27 cellular contexts compared by ENCODE assay signal in genomic region chr3:94568041-94568440, GRCh38.
"Had no signal": no experiment of that assay in that cellular context is flagged by ENCODE, and none has a peak within 500 bp of the region (broad histone marks: within the 10 kb centered on the region; RNA-seq: fewer than 3 reads in every experiment).

No MANE protein-coding gene starts in this region.

- H3K9me3 ChIP-seq: stomach, suprapubic skin, testis, thoracic aorta, thyroid gland, tibial artery, tibial nerve, transverse colon, upper lobe of right lung, uterus, vagina had no signal

- H3K36me3 ChIP-seq: stomach, suprapubic skin, thoracic aorta, thyroid gland, tibial artery, tibial nerve, transverse colon, upper lobe of left lung, upper lobe of right lung, uterus, vagina had no signal

- DNase-seq: stimulated activated CD4-positive, alpha-beta T cell treated with anti-CD3 and anti-CD28 coated beads, Interleukin-2, amount 100 ng/mL, for 48 hours; stimulated activated CD4-positive, alpha-beta T cell treated with anti-CD3 and anti-CD28 coated beads, Interleukin-4, amount 100 ng/mL, for 1 hour; stimulated activated CD4-positive, alpha-beta T cell treated with anti-CD3 and anti-CD28 coated beads, Interleukin-4, amount 100 ng/mL, for 24 hours; stimulated activated CD4-positive, alpha-beta T cell treated with anti-CD3 and anti-CD28 coated beads, Interleukin-4, amount 100 ng/mL, for 4 hours; stimulated activated CD8-positive, alpha-beta memory T cell treated with anti-CD3 and anti-CD28 coated beads, Interleukin-4, amount 100 ng/mL, for 48 hours; stimulated activated naive B cell treated with anti-CD40 and anti-IgM and Interleukin-4, amounts not matched to agents 10 μg/mL and 1 μg/mL and 100 μg/mL, for 72 hours; stimulated activated naive CD4-positive, alpha-beta T cell; stimulated activated naive CD4-positive, alpha-beta T cell treated with Interleukin-2 at 50 U/mL for 16 hours; stimulated activated naive CD8-positive, alpha-beta T cell treated with anti-CD3 and anti-CD28 coated beads, Interleukin-15, amount 100 ng/mL, for 72 hours; stimulated activated naive CD8-positive, alpha-beta T cell treated with anti-CD3 and anti-CD28 coated beads, Interleukin-15, Interleukin-2, amounts not matched to agents 100 U/mL and 50 U/mL, for 24 hours; stomach; substantia nigra; testis; thyroid gland; tibial artery; transverse colon; trophoblast cell; upper lobe of left lung; upper lobe of right lung; uterus had no signal

- FAIRE-seq: urothelium cell line had no signal

- H3K27me3 ChIP-seq: stomach, suprapubic skin, testis, thyroid gland, tibial artery, tibial nerve, transverse colon, upper lobe of left lung, upper lobe of right lung, uterus, vagina had no signal

- H3K27ac ChIP-seq: stomach, suprapubic skin, testis, thoracic aorta, thyroid gland, tibial artery, tibial nerve, transverse colon, upper lobe of left lung, upper lobe of right lung, uterus, vagina had no signal

- ATAC-seq: stimulated activated effector memory CD8-positive, alpha-beta T cell treated with anti-CD3 and anti-CD28 coated beads, Interleukin-12 subunit alpha, Interleukin-12 subunit beta, amount 100 ng/mL, for 72 hours; stimulated activated memory B cell treated with anti-CD40 and anti-IgM and Interleukin-4, amounts not matched to agents 10 μg/mL and 1 μg/mL and 100 μg/mL, for 72 hours; stimulated activated naive B cell treated with anti-CD40 and anti-IgM and Interleukin-4, amounts not matched to agents 10 μg/mL and 1 μg/mL and 100 μg/mL, for 72 hours; stimulated activated naive CD8-positive, alpha-beta T cell treated with anti-CD3 and anti-CD28 coated beads, Interleukin-15, amount 100 ng/mL, for 72 hours; stimulated activated naive CD8-positive, alpha-beta T cell treated with anti-CD3 and anti-CD28 coated beads, Interleukin-15, Interleukin-2, amounts not matched to agents 100 U/mL and 50 U/mL, for 24 hours; upper lobe of right lung had no signal

- H3K4me1 ChIP-seq: stomach, suprapubic skin, testis, thyroid gland, tibial artery, tibial nerve, transverse colon, upper lobe of left lung, upper lobe of right lung, uterus, vagina had no signal

- H3K4me3 ChIP-seq: stomach, suprapubic skin, testis, thoracic aorta, thyroid gland, tibial artery, tibial nerve, transverse colon, upper lobe of left lung, upper lobe of right lung, uterus, vagina had no signal
